ENCODE assay signal across 8 cellular contexts in the genomic region with DNA sequence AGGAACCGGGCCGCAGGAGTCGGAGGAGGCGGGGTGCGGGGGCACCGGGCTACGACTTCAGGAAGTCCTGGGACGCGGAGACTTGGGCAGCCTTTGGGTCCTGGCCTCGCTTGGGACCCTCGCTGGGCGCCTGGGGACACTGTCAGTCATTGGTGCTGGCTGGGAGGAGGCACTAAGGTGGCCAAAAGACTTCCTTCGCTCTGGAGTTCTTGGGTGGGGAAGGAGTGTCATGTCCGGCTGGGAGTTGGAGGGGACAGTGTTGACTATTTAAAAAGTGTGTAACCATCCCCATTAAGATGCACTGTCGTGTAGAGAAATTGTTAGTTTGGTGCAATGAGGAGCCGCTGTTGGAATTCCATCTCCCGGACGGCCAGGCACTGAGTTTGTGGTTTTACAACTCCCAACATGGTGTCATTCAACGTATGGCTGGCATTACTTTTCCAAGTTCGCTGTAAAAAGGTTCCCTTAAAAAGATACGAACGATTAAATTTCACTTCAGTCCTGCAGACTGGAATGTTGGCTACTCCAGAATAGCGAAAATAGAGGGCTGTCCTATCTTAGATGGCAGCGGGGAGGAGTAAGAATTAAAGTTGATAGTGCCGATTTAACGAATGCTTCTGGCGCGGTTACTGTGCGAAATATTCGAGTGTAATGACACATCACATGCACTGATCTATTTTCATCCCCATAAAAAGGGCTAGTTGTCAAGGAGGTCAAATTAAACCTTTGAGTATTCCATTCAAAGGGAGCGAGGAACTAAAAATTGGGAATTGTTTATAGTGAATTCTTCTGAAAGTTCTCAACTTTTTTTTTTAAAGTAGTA. TPM values are rescaled to one million over a fixed set of nuclear protein-coding genes. Genes with fewer than 3 reads are reported as not detected.
DNase-seq lines count a peak whose midpoint lies in the region; ATAC-seq and TF ChIP-seq lines count a peak whose summit lies in the region.

No MANE protein-coding gene starts in this region.

- TF ChIP-seq RAD21 in neural cell (conservative IDR thresholded peaks at IDR 0.05) = no peak

- CTCF ChIA-PET in T-cell (lab: Charles Lee) = interaction anchor here in 1 of 2 donors (0.9 kb wide), 1 partner anchor 26 kb away, joined by 4 read pairs; no protein-coding TSS in a partner anchor

- H2AK5ac ChIP-seq in H9 (ENCODE audit: insufficient read length, low read length) = no peak overlapping the region

- peak overlapping the region; percentile 91 to 99 (median 97) for H3K9ac ChIP-seq in BLaER1 treated with 17β-estradiol and CSF1 and Interleukin-3, amounts not matched to agents 10 nM and 100 nM
- H3K9ac ChIP-seq in H9 (ENCODE audit: extremely low read depth, insufficient read length, low read length) (peak overlapping the region; percentile 84), neural cell (ENCODE audit: low read length) (peak overlapping the region; percentile 70)

- TF ChIP-seq EP300 in esophagus muscularis mucosa (IDR thresholded peaks at IDR 0.05) (no peak), neural cell (conservative IDR thresholded peaks at IDR 0.05; ENCODE audit: poor library complexity, severe bottlenecking) (no peak)

- POLR2A ChIA-PET in T-cell (lab: Charles Lee) = no interaction called here

- no peak overlapping the region for H2BK20ac ChIP-seq in H9 (ENCODE audit: low read depth, low read length, poor library complexity, severe bottlenecking)

- H3K18ac ChIP-seq in H9 (ENCODE audit: insufficient read length, low read depth, low read length) = no peak overlapping the region

- DNase-seq in H9 = peak; percentile 47
- DNase-seq in T-cell = peak in 4 of 34 experiments; percentile 2 to 9 (median 6)
- no peak for DNase-seq in esophagus muscularis mucosa (ENCODE audit: extremely low spot score)
- DNase-seq in NCI-H1048 (lab: John Stamatoyannopoulos, UW) = no peak
- DNase-seq in NCI-H748 (lab: John Stamatoyannopoulos, UW; ENCODE audit: unreplicated experiment) = no peak

- H4K91ac ChIP-seq in H9 (ENCODE audit: insufficient read length, low read depth, low read length) = no peak overlapping the region

- peaks cover 0 to 50% (median 41%) of the 10 kb centered on the region in 11 experiments; a peak in 19 of 22 replicates for H3K9me3 ChIP-seq in BLaER1 treated with 17β-estradiol and CSF1 and Interleukin-3, amounts not matched to agents 10 nM and 100 nM (replicated peaks in 1 of 11)
- H3K9me3 ChIP-seq in H9 (ENCODE audit: control insufficient read depth, low read depth, low read length) = no peaks in the 10 kb centered on the region
- peaks cover 0 to 3% (median 0%) of the 10 kb centered on the region in 4 donors for H3K9me3 ChIP-seq in esophagus muscularis mucosa
- H3K9me3 ChIP-seq in neural cell (ENCODE audit: low read length) = no peaks in the 10 kb centered on the region

- no CpG with 5 or more reads among the region's 31 CpGs for WGBS in H9 (ENCODE audit: extremely low coverage, insufficient read length, low lambda C conversion rate)
- WGBS in esophagus muscularis mucosa = under 1% methylated on average over 28 of the region's 31 CpGs

- H4K8ac ChIP-seq in H9 (replicated peaks; ENCODE audit: insufficient read length, low read depth, low read length) = no peak overlapping the region

- H3K27me3 Mint-ChIP-seq in H9 (ENCODE audit: low read depth) (no peaks in the 10 kb centered on the region), T-cell (no peaks in the 10 kb centered on the region)

- H3K27ac ChIP-seq in BLaER1 treated with 17β-estradiol and CSF1 and Interleukin-3, amounts not matched to agents 10 nM and 100 nM = peak overlapping the region; percentile 90 to 99 (median 96)
- H3K27ac ChIP-seq in H9 (ENCODE audit: insufficient read length, low read depth, low read length) (no peak overlapping the region), esophagus muscularis mucosa (replicated peaks in 1 of 4) (peak overlapping the region; percentile 96 to 98 (median 98)), neural cell (ENCODE audit: low read length) (no peak overlapping the region)

- no peak overlapping the region for H3K4ac ChIP-seq in H9 (ENCODE audit: low read depth, low read length)

- H3F3A ChIP-seq in neural cell (ENCODE audit: insufficient read depth, low read length, poor library complexity, severe bottlenecking) = no peaks in the 10 kb centered on the region

- H3K9me2 ChIP-seq in neural cell (ENCODE audit: insufficient read depth, low read length) = no peaks in the 10 kb centered on the region

- peaks cover 0 to 54% (median 37%) of the 10 kb centered on the region in 11 experiments; a peak in 18 of 22 replicates for H4K20me1 ChIP-seq in BLaER1 treated with 17β-estradiol and CSF1 and Interleukin-3, amounts not matched to agents 10 nM and 100 nM
- H4K20me1 ChIP-seq in H9 (ENCODE audit: control insufficient read depth, insufficient read depth, insufficient read length) (no peaks in the 10 kb centered on the region), neural cell (ENCODE audit: insufficient read depth) (no peaks in the 10 kb centered on the region)

- no peak overlapping the region for H2BK15ac ChIP-seq in H9 (ENCODE audit: low read depth, low read length)

- H3K14ac ChIP-seq in H9 (ENCODE audit: insufficient read depth, low read length) = no peak overlapping the region

- no peak overlapping the region for H2BK12ac ChIP-seq in H9 (ENCODE audit: insufficient read length, low read depth, low read length)

- peak overlapping the region; percentile 91 to 95 for H3K4me3 Mint-ChIP-seq in H9
- H3K4me3 Mint-ChIP-seq in T-cell = peak overlapping the region; percentile 92 to 99 (median 97)

- peaks cover 24 to 66% (median 30%) of the 10 kb centered on the region in 10 experiments for H3K4me1 ChIP-seq in BLaER1 treated with 17β-estradiol and CSF1 and Interleukin-3, amounts not matched to agents 10 nM and 100 nM
- H3K4me1 ChIP-seq in H9 (ENCODE audit: insufficient read depth, low read length) = no peaks in the 10 kb centered on the region
- H3K4me1 ChIP-seq in esophagus muscularis mucosa = peaks cover 30 to 59% (median 57%) of the 10 kb centered on the region in 4 donors

- TF ChIP-seq CTCF in H9 (conservative IDR thresholded peaks at IDR 0.05) = no peak
- no peak for TF ChIP-seq CTCF in esophagus muscularis mucosa (IDR thresholded peaks at IDR 0.05)
- TF ChIP-seq CTCF in neural cell (IDR thresholded peaks at IDR 0.05; ENCODE audit: poor library complexity, severe bottlenecking) = no peak

- H2AFZ ChIP-seq in H9 (ENCODE audit: low read length) = no peak overlapping the region
- H2AFZ ChIP-seq in neural cell (ENCODE audit: low read depth, low read length) = no peak overlapping the region

- H2BK120ac ChIP-seq in H9 (ENCODE audit: low read depth, low read length, poor library complexity, severe bottlenecking) = no peak overlapping the region

- peaks cover 0 to 4% (median 1%) of the 10 kb centered on the region in 3 experiments; a peak in 3 of 7 replicates for H3K36me3 Mint-ChIP-seq in H9 (ENCODE audit: insufficient read depth in 1 of 3, low read depth in 3 of 3)
- H3K36me3 Mint-ChIP-seq in T-cell = peaks cover 19% of the 10 kb centered on the region

- peaks cover 14% of the 10 kb centered on the region for H3K23me2 ChIP-seq in H9 (ENCODE audit: insufficient read length, low read depth, low read length, poor library complexity, severe bottlenecking)

- H3K4me3 ChIP-seq in BLaER1 treated with 17β-estradiol and CSF1 and Interleukin-3, amounts not matched to agents 10 nM and 100 nM = peak overlapping the region; percentile 84 to 100 (median 94)
- H3K4me3 ChIP-seq in esophagus muscularis mucosa = peak overlapping the region; percentile 80 to 96 (median 90)
- H3K4me3 ChIP-seq in neural cell (ENCODE audit: low read length) = peak overlapping the region; percentile 86

- H3K4me1 Mint-ChIP-seq in H9 = peaks cover 32 to 33% of the 10 kb centered on the region in 2 experiments
- H3K4me1 Mint-ChIP-seq in T-cell = peaks cover 75 to 80% (median 78%) of the 10 kb centered on the region in 3 donors

- no peak overlapping the region for H2BK5ac ChIP-seq in H9 (ENCODE audit: insufficient read length, low read length)

- intact Hi-C loops in esophagus muscularis mucosa (cut with DNase I) = loop anchor here (5.0 to 10.0 kb wide), 3 partner anchors 35 to 107 kb away; partner anchors contain the start of gene DZIP1

- H3K4me2 ChIP-seq in BLaER1 treated with 17β-estradiol and CSF1 and Interleukin-3, amounts not matched to agents 10 nM and 100 nM = peak overlapping the region; percentile 83 to 99 (median 91)
- peak overlapping the region; percentile 95 for H3K4me2 ChIP-seq in H9 (ENCODE audit: insufficient read depth, insufficient read length, low read length)
- H3K4me2 ChIP-seq in neural cell (ENCODE audit: low read length) = peak overlapping the region; percentile 10

- H3K56ac ChIP-seq in H9 (ENCODE audit: insufficient read length, low read depth, low read length) = no peak overlapping the region

- H3K79me1 ChIP-seq in H9 (ENCODE audit: insufficient read depth, low read depth, low read length, poor library complexity, severe bottlenecking) = no peaks in the 10 kb centered on the region

- TF ChIP-seq POLR2A in esophagus muscularis mucosa (IDR thresholded peaks at IDR 0.05; ENCODE audit: low read depth) = no peak

- no peaks in the 10 kb centered on the region for H3K27me3 ChIP-seq in BLaER1 treated with 17β-estradiol and CSF1 and Interleukin-3, amounts not matched to agents 10 nM and 100 nM
- H3K27me3 ChIP-seq in H9 (ENCODE audit: insufficient read depth, low read length) (no peaks in the 10 kb centered on the region), esophagus muscularis mucosa (no peaks in the 10 kb centered on the region), neural cell (ENCODE audit: insufficient read depth, low read depth, low read length) (no peaks in the 10 kb centered on the region)

- peaks cover 4 to 50% (median 30%) of the 10 kb centered on the region in 11 experiments; a peak in 20 of 22 replicates for H3K36me3 ChIP-seq in BLaER1 treated with 17β-estradiol and CSF1 and Interleukin-3, amounts not matched to agents 10 nM and 100 nM
- H3K36me3 ChIP-seq in esophagus muscularis mucosa (no peaks in the 10 kb centered on the region), neural cell (ENCODE audit: insufficient read depth, low read length) (no peaks in the 10 kb centered on the region)

- ATAC-seq in T-cell (replicated peaks in 1 of 4) (no peak), HG03139 (IDR thresholded peaks at IDR 0.05; ENCODE audit: unreplicated experiment) (no peak)

- no peak overlapping the region for H4K5ac ChIP-seq in H9 (ENCODE audit: insufficient read length, low read depth, low read length)

- H3T11ph ChIP-seq in H9 (ENCODE audit: low read length) = no peak overlapping the region

- H3K23ac ChIP-seq in H9 (ENCODE audit: insufficient read length, low read depth, low read length) = no peak overlapping the region

- no peaks in the 10 kb centered on the region for H3K79me2 ChIP-seq in H9 (ENCODE audit: insufficient read depth, low read length)
- H3K79me2 ChIP-seq in neural cell (replicated peaks; ENCODE audit: insufficient read depth, low read length) = no peaks in the 10 kb centered on the region

- H3K9me3 Mint-ChIP-seq in H9 (peaks cover 0 to 3% of the 10 kb centered on the region in 2 experiments; a peak in 2 of 5 replicates), T-cell (peaks cover 0 to 9% (median 7%) of the 10 kb centered on the region in 3 donors)

- H3K27ac Mint-ChIP-seq in H9 (peak overlapping the region in 1 of 3 experiments; percentile 54; a peak in 2 of 7 replicates), T-cell (peak overlapping the region; percentile 75 to 80)

RNA-seq across cellular contexts. Expression of gene DNAJC3, which starts 0.8 kb away (rescaled TPM):
- total RNA-seq in H9 (2021) (21.2 and 21.5 TPM in 2 replicates), T-cell (10 to 100 TPM; 16.6 to 21.3 (median 19.8) TPM), esophagus muscularis mucosa (10 to 100 TPM; 43.8 to 55.1 (median 48.9) TPM)
- polyA plus RNA-seq in neural cell = 8.2 and 9.0 TPM in 2 replicates
- 21.2 and 21.3 TPM in 2 replicates for polyA minus RNA-seq in neural cell

RNA-seq across cellular contexts. Expression of gene DZIP1, which starts 33.3 kb away (rescaled TPM):
- total RNA-seq in H9 (2021) = 31.5 and 33.6 TPM in 2 replicates
- total RNA-seq in T-cell = under 1 TPM in 3 of 5 donors, not detected in 2; 0.10 to 0.19 (median 0.12) TPM
- 10 to 100 TPM; 14.5 to 31.3 (median 22.2) TPM for total RNA-seq in esophagus muscularis mucosa
- polyA plus RNA-seq in neural cell = 32.1 and 35.3 TPM in 2 replicates
- 43.8 and 46.5 TPM in 2 replicates for polyA minus RNA-seq in neural cell

Comparison
In these comparisons a context has a peak if more than half of its experiments do, and no peak if none do; other contexts are left out.
1. H3K27ac ChIP-seq: peak in BLaER1 treated with 17β-estradiol and CSF1 and Interleukin-3, amounts not matched to agents 10 nM and 100 nM (11 of 11) and esophagus muscularis mucosa (4 of 4); none in H9 (single experiment) and neural cell (single experiment).
2. H3K4me2 ChIP-seq: peak in every context shown above with its lines; median percentile 95 in H9; 91 in BLaER1 treated with 17β-estradiol and CSF1 and Interleukin-3, amounts not matched to agents 10 nM and 100 nM; 10 in neural cell.
3. RNA of gene DZIP1, which starts 33.3 kb away (total RNA-seq): 31.5 to 33.6 TPM in H9 and 14.5 to 31.3 TPM in esophagus muscularis mucosa; 0.10 to 0.19 TPM in T-cell; every median in the first group is over 10 times any median in the second.
4. Peak in every context shown above with its lines, with median percentiles within 50 percentile points of each other: H3K4me3 ChIP-seq and H3K9ac ChIP-seq.